Comparison of ENCODE assay signal across 12 cellular contexts in genomic region chr10:44725404-44725803, GRCh38.
A peak's percentile ranks its signal among the peaks of the same experiment; 100 is the strongest.
DNase-seq lines count a peak whose midpoint lies in the region; ATAC-seq, FAIRE-seq and TF ChIP-seq lines count a peak whose summit lies in the region.
"Had no signal": no experiment of that assay in that cellular context is flagged by ENCODE, and none has a peak within 500 bp of the region (broad histone marks: within the 10 kb centered on the region; RNA-seq: fewer than 3 reads in every experiment).

No MANE protein-coding gene starts in this region.

- peak overlapping the region; percentile 72 for H3K4me3 Mint-ChIP-seq in HFFc6
- no peak overlapping the region for H3K4me3 Mint-ChIP-seq in activated T-cell treated with anti-CD3 and anti-CD28 coated beads, Interleukin-2, amount 50 U/mL, for 24 hours

- no peak for TF ChIP-seq EP300 in ovary (IDR thresholded peaks at IDR 0.05)

- peaks cover 55% of the 10 kb centered on the region for H3K4me1 Mint-ChIP-seq in HFFc6 (ENCODE audit: low read depth)
- peaks cover 1% of the 10 kb centered on the region for H3K4me1 Mint-ChIP-seq in activated T-cell treated with anti-CD3 and anti-CD28 coated beads, Interleukin-2, amount 50 U/mL, for 24 hours (ENCODE audit: low read depth)

- H3K9me3 ChIP-seq in Loucy (ENCODE audit: insufficient read depth, low read depth, low read length) (no peaks in the 10 kb centered on the region), heart right ventricle (peaks cover 0 to 22% (median 4%) of the 10 kb centered on the region in 11 donors), ovary (no peaks in the 10 kb centered on the region)

- H3K27ac Mint-ChIP-seq in HFFc6 = peak overlapping the region; percentile 91
- no peak overlapping the region for H3K27ac Mint-ChIP-seq in activated T-cell treated with anti-CD3 and anti-CD28 coated beads, Interleukin-2, amount 50 U/mL, for 24 hours

- TF ChIP-seq CTCF in HFFc6 (IDR thresholded peaks at IDR 0.05) (no peak), Loucy (conservative IDR thresholded peaks at IDR 0.05; ENCODE audit: low read length) (no peak), heart right ventricle (IDR thresholded peaks at IDR 0.05) (no peak), ovary (IDR thresholded peaks at IDR 0.05) (no peak)

- DNase-seq in GM18507 (ENCODE audit: extremely low spot score, insufficient read length, low read depth) (peak; percentile 7), HFFc6 (peak; percentile 26), heart right ventricle (no peak), ovary (no peak), NCI-H1417 treated with DMSO at 0.1 percent for 48 hours (lab: John Stamatoyannopoulos, UW) (no peak), HUDEP-2 (lab: John Stamatoyannopoulos, UW; ENCODE audit: unreplicated experiment in 76 of 76) (no peak)
- DNase-seq in activated T-cell treated with anti-CD3 and anti-CD28 coated beads, Interleukin-2, amount 50 U/mL, for 24 hours = no peak
- DNase-seq: cerebellar nuclear complex, DND-41, T-helper 9 cell had no signal

- no peaks in the 10 kb centered on the region for H3F3A ChIP-seq in Loucy (ENCODE audit: low read depth)

- H2AFZ ChIP-seq in Loucy (ENCODE audit: low read length) = no peak overlapping the region

- H3K9me3 Mint-ChIP-seq in HFFc6 = peaks cover 6% of the 10 kb centered on the region; the same call in 1 of the 2 replicates
- H3K9me3 Mint-ChIP-seq in activated T-cell treated with anti-CD3 and anti-CD28 coated beads, Interleukin-2, amount 50 U/mL, for 24 hours = peaks cover 3% of the 10 kb centered on the region

- ATAC-seq in heart right ventricle = peak in 7 of 8 donors; percentile 71 to 92 (median 82)

- H3K27me3 ChIP-seq in Loucy (ENCODE audit: insufficient read depth, low read length, poor library complexity, severe bottlenecking) (no peaks in the 10 kb centered on the region), heart right ventricle (no peaks in the 10 kb centered on the region), ovary (no peaks in the 10 kb centered on the region)

- FAIRE-seq in GM18507 (lab: Jason Lieb, UNC) = peak; percentile 77

- H3K9ac ChIP-seq in Loucy (ENCODE audit: low read depth, low read length, poor library complexity, severe bottlenecking) = no peak overlapping the region

- H3K4me2 ChIP-seq in Loucy (ENCODE audit: low read depth, low read length, poor library complexity, severe bottlenecking) = peak overlapping the region; percentile 37

- H3K4me1 ChIP-seq in Loucy (ENCODE audit: insufficient read depth, low read length, poor library complexity, severe bottlenecking) = peaks cover 16% of the 10 kb centered on the region
- H3K4me1 ChIP-seq in heart right ventricle = peaks cover 0 to 31% (median 16%) of the 10 kb centered on the region in 9 donors
- H3K4me1 ChIP-seq in ovary (ENCODE audit: insufficient read depth) = no peaks in the 10 kb centered on the region

- no peaks in the 10 kb centered on the region for H4K20me1 ChIP-seq in Loucy (ENCODE audit: insufficient read depth, low read length, poor library complexity, severe bottlenecking)

- no peaks in the 10 kb centered on the region for H3K36me3 ChIP-seq in Loucy (ENCODE audit: insufficient read depth, low read length)
- H3K36me3 ChIP-seq in heart right ventricle = no peaks in the 10 kb centered on the region
- no peaks in the 10 kb centered on the region for H3K36me3 ChIP-seq in ovary

- 82 to 83% methylated on average over 2 of the region's 2 CpGs for WGBS in heart right ventricle, 2 donors
- 95 to 98% (median 96%) methylated on average over 2 of the region's 2 CpGs for WGBS in ovary, 3 donors

- intact Hi-C loops in heart right ventricle (cut with DNase I) = loop anchor here in 1 of 10 donors (5.0 kb wide), 1 partner anchor 77 kb away; no protein-coding TSS in a partner anchor
- intact Hi-C loops in ovary (cut with DNase I) = no loop called here

- H3K27me3 Mint-ChIP-seq in HFFc6 (ENCODE audit: insufficient read depth) = no peaks in the 10 kb centered on the region; the same call in 1 of the 2 replicates
- H3K27me3 Mint-ChIP-seq in activated T-cell treated with anti-CD3 and anti-CD28 coated beads, Interleukin-2, amount 50 U/mL, for 24 hours = peaks cover 2% of the 10 kb centered on the region

- H3K79me2 ChIP-seq in Loucy (ENCODE audit: insufficient read depth, low read length) = no peaks in the 10 kb centered on the region

- no peak for TF ChIP-seq POLR2A in ovary (IDR thresholded peaks at IDR 0.05)

- H3K4me3 ChIP-seq in Loucy (ENCODE audit: low read length, poor library complexity, severe bottlenecking) = no peak overlapping the region
- H3K4me3 ChIP-seq in heart right ventricle = no peak overlapping the region
- no peak overlapping the region for H3K4me3 ChIP-seq in ovary

- H3K9me2 ChIP-seq in Loucy (replicated peaks; ENCODE audit: low read depth, low read length) = no peaks in the 10 kb centered on the region

- peaks cover 8% of the 10 kb centered on the region for H3K36me3 Mint-ChIP-seq in HFFc6 (ENCODE audit: low read depth)
- no peaks in the 10 kb centered on the region for H3K36me3 Mint-ChIP-seq in activated T-cell treated with anti-CD3 and anti-CD28 coated beads, Interleukin-2, amount 50 U/mL, for 24 hours (ENCODE audit: low read depth)
- H3K36me3 Mint-ChIP-seq: IgD-negative memory B cell had no signal

- H3K27ac ChIP-seq in heart right ventricle = peak overlapping the region in 1 of 10 donors; percentile 37
- no peak overlapping the region for H3K27ac ChIP-seq in ovary

Comparison
In these comparisons a context has a peak if more than half of its experiments do, and no peak if none do; other contexts are left out.
1. DNase-seq: peak in GM18507 (single experiment) and HFFc6 (single experiment); none in heart right ventricle (0 of 2), ovary (0 of 5), NCI-H1417 treated with DMSO at 0.1 percent for 48 hours (single experiment), activated T-cell treated with anti-CD3 and anti-CD28 coated beads, Interleukin-2, amount 50 U/mL, for 24 hours (single experiment) and HUDEP-2 (0 of 76).